In the genomic region with DNA sequence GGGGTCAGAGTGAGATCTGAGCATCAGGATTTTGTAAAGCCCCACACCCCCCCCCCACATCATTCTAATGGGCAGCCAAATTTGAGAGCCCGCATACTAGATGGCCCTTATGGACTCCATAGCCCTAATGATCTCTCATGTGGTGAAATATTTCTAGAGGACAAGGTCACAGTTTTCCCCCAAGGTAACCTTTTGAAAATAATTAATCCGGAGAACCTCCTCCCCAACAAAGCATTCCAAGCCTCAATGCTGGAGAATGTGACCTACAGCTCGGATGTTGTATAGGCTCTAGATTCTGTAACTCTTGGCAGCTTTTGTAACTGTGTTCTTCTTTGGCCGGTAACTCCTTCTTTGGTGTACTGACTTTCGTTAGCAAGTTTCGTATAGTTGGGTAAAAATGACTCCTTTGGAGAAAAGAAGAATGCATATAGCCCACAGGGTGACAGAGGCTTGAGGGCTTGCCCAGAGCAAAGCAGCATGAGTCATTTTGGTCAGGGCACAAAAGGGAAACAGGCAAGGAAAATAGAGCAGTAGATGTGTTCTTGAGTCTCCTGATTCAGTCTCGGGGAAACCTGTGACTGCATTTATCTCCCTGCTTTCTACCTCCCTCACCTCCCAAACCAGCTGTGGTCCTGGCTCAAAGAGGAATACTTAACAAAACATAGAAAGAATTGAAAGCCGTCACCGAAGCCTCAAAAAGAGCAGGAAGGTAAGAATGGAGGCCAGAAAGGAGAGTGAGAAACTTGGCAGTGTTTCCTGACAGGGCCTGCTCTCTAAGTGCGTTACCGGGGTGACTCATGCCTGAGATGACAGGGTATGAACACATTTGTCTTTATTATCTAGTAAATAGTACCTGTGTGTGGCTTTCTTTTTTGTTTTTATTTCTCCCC, we compare ENCODE assay signal across 8 cellular contexts. TPM values are rescaled to one million over a fixed set of nuclear protein-coding genes. Genes with fewer than 3 reads are reported as not detected.
DNase-seq lines count a peak whose midpoint lies in the region; ATAC-seq, FAIRE-seq and TF ChIP-seq lines count a peak whose summit lies in the region.

No MANE protein-coding gene starts in this region.

- H3K27me3 Mint-ChIP-seq in central memory CD8-positive, alpha-beta T cell = peaks cover 63% of the 10 kb centered on the region

- no peaks in the 10 kb centered on the region for H3K36me3 ChIP-seq in PC-3 (ENCODE audit: low read depth, low read length)

- H3K79me2 ChIP-seq in PC-3 (ENCODE audit: low read length) = no peaks in the 10 kb centered on the region

- peaks cover 36% of the 10 kb centered on the region for H3K4me1 ChIP-seq in PC-3 (ENCODE audit: insufficient read depth, low read length)

- H3K9me2 ChIP-seq in PC-3 (replicated peaks; ENCODE audit: low read length) = no peaks in the 10 kb centered on the region

- TF ChIP-seq POLR2A in GM18505 (IDR thresholded peaks at IDR 0.05; ENCODE audit: borderline replicate concordance, extremely low read depth, insufficient read depth, insufficient read length) = no peak

- H3K4me3 Mint-ChIP-seq in central memory CD8-positive, alpha-beta T cell = no peak overlapping the region

- BruUV-seq in PC-3 (replicated peaks; lab: Mats Ljungman, UMichigan) = no TSS peak

- no peaks in the 10 kb centered on the region for H3K9me3 Mint-ChIP-seq in central memory CD8-positive, alpha-beta T cell

- peak; percentile 4 for FAIRE-seq in GM19239 (lab: Jason Lieb, UNC)

- intact Hi-C loops in PC-3 (cut with micrococcal nuclease) = no loop called here

- ATAC-seq in PC-3 = peak; percentile 85
- ATAC-seq in central memory CD8-positive, alpha-beta T cell (replicated peaks; ENCODE audit: extremely low read depth, poor library complexity, severe bottlenecking) = no peak
- ATAC-seq in HG03354 (IDR thresholded peaks at IDR 0.05; ENCODE audit: poor library complexity, severe bottlenecking, unreplicated experiment) = no peak
- no peak for ATAC-seq in GM18505 (IDR thresholded peaks at IDR 0.05; ENCODE audit: unreplicated experiment)

- no peaks in the 10 kb centered on the region for H3K27me3 ChIP-seq in PC-3 (ENCODE audit: low read length)

- H3K36me3 Mint-ChIP-seq in central memory CD8-positive, alpha-beta T cell (ENCODE audit: insufficient read depth) = peaks cover 2% of the 10 kb centered on the region

- peaks cover 5% of the 10 kb centered on the region for H3F3A ChIP-seq in PC-3 (ENCODE audit: low read length, unreplicated experiment)

- DNase-seq in AG09309 (ENCODE audit: low read depth) (peak; percentile 64), GM19239 (ENCODE audit: insufficient read length, low spot score) (no peak), PC-3 (peak; percentile 83), renal cortical epithelial cell (ENCODE audit: low read depth) (peak; percentile 96)
- DNase-seq in central memory CD8-positive, alpha-beta T cell (ENCODE audit: low spot score in 2 of 2) = no peak
- DNase-seq in activated CD4-positive, CD25-positive, alpha-beta regulatory T cell treated with anti-CD3 and anti-CD28 coated beads, Interleukin-2, amount 50 U/mL, for 72 hours = no peak

- H3K9ac ChIP-seq in PC-3 (ENCODE audit: low read length) = peak overlapping the region; percentile 27

- TF ChIP-seq CTCF in AG09309 (IDR thresholded peaks at IDR 0.05; ENCODE audit: control insufficient read depth, insufficient read depth, low read depth, low read length, missing control alignments) (no peak), PC-3 (conservative IDR thresholded peaks at IDR 0.05; ENCODE audit: low read depth, low read length) (no peak)

- peak overlapping the region; percentile 44 for H3K27ac Mint-ChIP-seq in central memory CD8-positive, alpha-beta T cell (ENCODE audit: low read depth)

- no peaks in the 10 kb centered on the region for H4K20me1 ChIP-seq in PC-3 (ENCODE audit: low read length)

- H3K4me3 ChIP-seq in AG09309 (ENCODE audit: control insufficient read depth, low read depth, low read length) (no peak overlapping the region), PC-3 (ENCODE audit: low read length) (peak overlapping the region; percentile 41; the same call in 1 of the 2 replicates)

- H2AFZ ChIP-seq in PC-3 (ENCODE audit: low read length) = peak overlapping the region; percentile 56

- H3K4me2 ChIP-seq in PC-3 (ENCODE audit: low read length) = peak overlapping the region; percentile 71

- CTCF ChIA-PET in PC-3 (lab: Charles Lee) = interaction anchor here (0.6 kb wide), 1 partner anchor 11 kb away, joined by 4 read pairs; no protein-coding TSS in a partner anchor

- POLR2A ChIA-PET in PC-3 (lab: Charles Lee; ENCODE audit: unreplicated experiment) = no interaction called here

- H3K4me1 Mint-ChIP-seq in central memory CD8-positive, alpha-beta T cell = peaks cover 26% of the 10 kb centered on the region

- H3K9me3 ChIP-seq in PC-3 (ENCODE audit: low read length) = no peaks in the 10 kb centered on the region

- peak overlapping the region; percentile 87 for H3K27ac ChIP-seq in PC-3 (ENCODE audit: low read length)

RNA-seq across cellular contexts. Expression of a gene that starts 6.5 kb away (rescaled TPM):
- total RNA-seq in PC-3 (2014; rRNA removed) = 7.4 and 9.4 TPM in 2 replicates
- total RNA-seq in renal cortical epithelial cell = 7.5 and 9.7 TPM in 2 replicates

Comparison
In these comparisons a context has a peak if more than half of its experiments do, and no peak if none do; other contexts are left out.
1. DNase-seq: peak in AG09309 (single experiment), PC-3 (single experiment) and renal cortical epithelial cell (single experiment); none in GM19239 (single experiment), central memory CD8-positive, alpha-beta T cell (0 of 2) and activated CD4-positive, CD25-positive, alpha-beta regulatory T cell treated with anti-CD3 and anti-CD28 coated beads, Interleukin-2, amount 50 U/mL, for 72 hours (single experiment).